Comparison of ENCODE assay signal across 14 cellular contexts in genomic region chr2:23596316-23596885, GRCh38.
A peak's percentile ranks its signal among the peaks of the same experiment; 100 is the strongest.
DNase-seq lines count a peak whose midpoint lies in the region; ATAC-seq and TF ChIP-seq lines count a peak whose summit lies in the region.
"Had no signal": no experiment of that assay in that cellular context is flagged by ENCODE, and none has a peak within 500 bp of the region (broad histone marks: within the 10 kb centered on the region; RNA-seq: fewer than 3 reads in every experiment).

No MANE protein-coding gene starts in this region.

- TF ChIP-seq POLR2A in tibial nerve (IDR thresholded peaks at IDR 0.05) = no peak

- TF ChIP-seq EP300 in tibial nerve (IDR thresholded peaks at IDR 0.05) = no peak

- no peak overlapping the region for H3K9ac ChIP-seq in iPS-20b (ENCODE audit: low read depth, low read length)

- WGBS in tibial nerve, 2 donors = 55 to 62% methylated on average over 16 of the region's 16 CpGs

- H3K27ac ChIP-seq in iPS-20b (ENCODE audit: low read length) (peak overlapping the region; percentile 14), tibial nerve (peak overlapping the region; percentile 22 to 85 (median 66))

- in situ Hi-C loops in astrocyte of the spinal cord (cut with HindIII; ENCODE audit: low sequenced_read_pairs) = no loop called here

- TF ChIP-seq CTCF in astrocyte of the spinal cord (IDR thresholded peaks at IDR 0.05; ENCODE audit: low read depth, low read length) = no peak
- no peak for TF ChIP-seq CTCF in tibial nerve (IDR thresholded peaks at IDR 0.05)

- H3K4me3 ChIP-seq in astrocyte of the spinal cord (ENCODE audit: low read depth, low read length) (no peak overlapping the region), iPS-20b (ENCODE audit: low read length) (no peak overlapping the region), tibial nerve (no peak overlapping the region)
- H3K4me3 ChIP-seq: heart right ventricle, Peyer's patch had no signal

- H3K9me3 ChIP-seq in iPS-20b (ENCODE audit: insufficient read depth, low read depth, low read length) (no peaks in the 10 kb centered on the region), tibial nerve (no peaks in the 10 kb centered on the region)
- H3K9me3 ChIP-seq: heart right ventricle, Peyer's patch had no signal

- DNase-seq in NCI-H2196 (lab: John Stamatoyannopoulos, UW; ENCODE audit: unreplicated experiment) = peak; percentile 49
- DNase-seq in NCI-H2196 treated with DMSO at 0.1 percent for 48 hours (lab: John Stamatoyannopoulos, UW; ENCODE audit: unreplicated experiment) = no peak
- DNase-seq in astrocyte of the spinal cord (ENCODE audit: low read depth, low spot score) = peak; percentile 67
- DNase-seq in tibial nerve (ENCODE audit: low spot score in 2 of 2) = no peak
- DNase-seq in stimulated activated CD8-positive, alpha-beta memory T cell treated with anti-CD3 and anti-CD28 coated beads, Interleukin-4, amount 100 ng/mL, for 48 hours = no peak
- no peak for DNase-seq in AML-193 (lab: John Stamatoyannopoulos, UW)
- DNase-seq: activated B cell treated with CpG ODN at 0.5 μM for 24 hours; H9; heart right ventricle; stimulated activated CD4-positive, alpha-beta T cell treated with anti-CD3 and anti-CD28 coated beads, Interleukin-12 subunit alpha, Interleukin-12 subunit beta, amount 100 ng/mL, for 4 hours; stimulated activated naive CD4-positive, alpha-beta T cell had no signal

- H3K27me3 ChIP-seq in iPS-20b (ENCODE audit: insufficient read depth, low read length) (no peaks in the 10 kb centered on the region), tibial nerve (no peaks in the 10 kb centered on the region)
- H3K27me3 ChIP-seq: heart right ventricle, Peyer's patch had no signal

- H3K4me1 ChIP-seq in iPS-20b (ENCODE audit: insufficient read depth, low read length) (peaks cover 3% of the 10 kb centered on the region; the same call in 1 of the 2 replicates), tibial nerve (peaks cover 0 to 93% (median 35%) of the 10 kb centered on the region in 4 donors)
- H3K4me1 ChIP-seq: Peyer's patch had no signal

- H3K36me3 ChIP-seq in iPS-20b (ENCODE audit: insufficient read depth, low read depth, low read length) = no peaks in the 10 kb centered on the region
- no peaks in the 10 kb centered on the region for H3K36me3 ChIP-seq in tibial nerve
- H3K36me3 ChIP-seq: heart right ventricle, Peyer's patch had no signal

- no peak for ATAC-seq in HG03159 (IDR thresholded peaks at IDR 0.05; ENCODE audit: unreplicated experiment)

Comparison
In these comparisons a context has a peak if more than half of its experiments do, and no peak if none do; other contexts are left out.
1. DNase-seq: peak in NCI-H2196 (single experiment) and astrocyte of the spinal cord (single experiment); none in NCI-H2196 treated with DMSO at 0.1 percent for 48 hours (single experiment), tibial nerve (0 of 2), stimulated activated CD8-positive, alpha-beta memory T cell treated with anti-CD3 and anti-CD28 coated beads, Interleukin-4, amount 100 ng/mL, for 48 hours (single experiment) and AML-193 (0 of 2).